1 cellular context compared by ENCODE assay signal in the genomic region with DNA sequence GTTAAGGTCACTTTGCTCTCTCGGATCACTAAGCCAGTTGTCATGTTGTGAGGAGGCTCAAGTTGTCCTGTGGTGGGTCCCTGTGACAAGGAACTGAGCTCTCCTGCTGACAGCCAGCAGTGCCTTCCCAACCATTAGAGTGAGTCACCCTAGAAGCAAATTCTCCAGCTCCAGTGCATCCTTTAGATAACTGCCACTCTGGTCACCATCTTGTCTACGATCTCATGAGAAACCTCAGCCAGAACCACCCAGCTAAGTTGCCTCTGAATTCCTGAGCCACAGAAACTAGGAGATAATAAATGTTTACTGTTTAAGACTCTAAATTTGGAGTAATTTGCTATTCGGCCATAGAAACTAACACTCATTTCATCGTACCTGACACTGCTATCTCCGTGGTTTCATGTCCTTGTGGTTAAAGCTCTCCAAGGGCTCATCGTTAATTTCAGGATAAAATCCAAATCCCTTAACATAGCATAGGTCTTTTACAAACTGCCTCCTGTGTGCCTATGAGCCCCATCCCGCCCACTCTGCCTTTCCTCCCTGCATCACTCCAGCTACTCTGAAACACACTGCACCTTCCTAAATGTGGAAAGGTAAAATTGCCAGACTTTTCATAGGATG.
TF ChIP-seq lines count a peak whose summit lies in the region.

No MANE protein-coding gene starts in this region.

TF ChIP-seq in K562, 482 proteins besides CTCF, POLR2A, EP300 and RAD21 (continued from another document and continues in another):
- TF ChIP-seq, protein P1, sequence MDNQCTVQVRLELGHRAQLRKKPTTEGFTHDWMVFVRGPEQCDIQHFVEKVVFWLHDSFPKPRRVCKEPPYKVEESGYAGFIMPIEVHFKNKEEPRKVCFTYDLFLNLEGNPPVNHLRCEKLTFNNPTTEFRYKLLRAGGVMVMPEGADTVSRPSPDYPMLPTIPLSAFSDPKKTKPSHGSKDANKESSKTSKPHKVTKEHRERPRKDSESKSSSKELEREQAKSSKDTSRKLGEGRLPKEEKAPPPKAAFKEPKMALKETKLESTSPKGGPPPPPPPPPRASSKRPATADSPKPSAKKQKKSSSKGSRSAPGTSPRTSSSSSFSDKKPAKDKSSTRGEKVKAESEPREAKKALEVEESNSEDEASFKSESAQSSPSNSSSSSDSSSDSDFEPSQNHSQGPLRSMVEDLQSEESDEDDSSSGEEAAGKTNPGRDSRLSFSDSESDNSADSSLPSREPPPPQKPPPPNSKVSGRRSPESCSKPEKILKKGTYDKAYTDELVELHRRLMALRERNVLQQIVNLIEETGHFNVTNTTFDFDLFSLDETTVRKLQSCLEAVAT (IDR thresholded peaks at IDR 0.05): peak in 1 of 2 experiments; percentile 43; a peak in 1 of 4 replicates
- TF ChIP-seq ZNF197 (CRISPR knock-in tag; IDR thresholded peaks at IDR 0.05; ENCODE audit: low read depth): no peak
- no peak for TF ChIP-seq RBM14 (IDR thresholded peaks at IDR 0.05; ENCODE audit: borderline replicate concordance, insufficient read depth, low read depth, low read length)
- peak; percentile 53; the same call in 1 of the 2 replicates for TF ChIP-seq BCOR (IDR thresholded peaks at IDR 0.05)
- no peak for TF ChIP-seq PHF20 (IDR thresholded peaks at IDR 0.05; ENCODE audit: partially characterized antibody)
- no peak for TF ChIP-seq HNRNPL (IDR thresholded peaks at IDR 0.05; ENCODE audit: low read depth, low read length)
- TF ChIP-seq ZNF668 (CRISPR knock-in tag; IDR thresholded peaks at IDR 0.05): no peak
- no peak for TF ChIP-seq HNRNPUL1 (IDR thresholded peaks at IDR 0.05; ENCODE audit: low read length)
- no peak for TF ChIP-seq SETDB1 (IDR thresholded peaks at IDR 0.05; ENCODE audit: low read length)
- peak; percentile 46; the same call in 1 of the 2 replicates for TF ChIP-seq SP1 (CRISPR knock-in tag; IDR thresholded peaks at IDR 0.05)
- TF ChIP-seq CBX8 (IDR thresholded peaks at IDR 0.05; ENCODE audit: borderline replicate concordance, extremely low read depth, low read depth, low read length, poor library complexity, severe bottlenecking): no peak
- no peak for TF ChIP-seq RAD51 (IDR thresholded peaks at IDR 0.05; ENCODE audit: borderline replicate concordance, low read depth)
- TF ChIP-seq PTBP1 (IDR thresholded peaks at IDR 0.05; ENCODE audit: low read depth, low read length): no peak
- TF ChIP-seq ZNF445 (CRISPR knock-in tag; IDR thresholded peaks at IDR 0.05; ENCODE audit: low read depth): no peak
- no peak for TF ChIP-seq MAFG (tag; conservative IDR thresholded peaks at IDR 0.05)
- TF ChIP-seq ILF3 (IDR thresholded peaks at IDR 0.05; ENCODE audit: borderline replicate concordance): no peak
- no peak for TF ChIP-seq RBM22 (IDR thresholded peaks at IDR 0.05; ENCODE audit: low read depth, low read length, poor library complexity, severe bottlenecking)
- TF ChIP-seq EGR1 (conservative IDR thresholded peaks at IDR 0.05): peak; percentile 34; the same call in 1 of the 2 replicates
- no peak for TF ChIP-seq NR4A1 (CRISPR knock-in tag; IDR thresholded peaks at IDR 0.05)
- no peak for TF ChIP-seq NR4A1 (tag; IDR thresholded peaks at IDR 0.05)
- no peak for TF ChIP-seq RBM15 (IDR thresholded peaks at IDR 0.05; ENCODE audit: insufficient read depth, low read length)
- 0 out of 2 replicates have a peak, but pooled peaks have one; percentile 32 for TF ChIP-seq LEF1 (IDR thresholded peaks at IDR 0.05)
- TF ChIP-seq, protein P2, sequence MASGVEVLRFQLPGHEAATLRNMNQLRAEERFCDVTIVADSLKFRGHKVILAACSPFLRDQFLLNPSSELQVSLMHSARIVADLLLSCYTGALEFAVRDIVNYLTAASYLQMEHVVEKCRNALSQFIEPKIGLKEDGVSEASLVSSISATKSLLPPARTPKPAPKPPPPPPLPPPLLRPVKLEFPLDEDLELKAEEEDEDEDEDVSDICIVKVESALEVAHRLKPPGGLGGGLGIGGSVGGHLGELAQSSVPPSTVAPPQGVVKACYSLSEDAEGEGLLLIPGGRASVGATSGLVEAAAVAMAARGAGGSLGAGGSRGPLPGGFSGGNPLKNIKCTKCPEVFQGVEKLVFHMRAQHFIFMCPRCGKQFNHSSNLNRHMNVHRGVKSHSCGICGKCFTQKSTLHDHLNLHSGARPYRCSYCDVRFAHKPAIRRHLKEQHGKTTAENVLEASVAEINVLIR (CRISPR knock-in tag; IDR thresholded peaks at IDR 0.05): no peak
- peak in 1 of 2 experiments; percentile 92 for TF ChIP-seq NCOA2 (IDR thresholded peaks at IDR 0.05; ENCODE audit: partially characterized antibody in 2 of 2)
- TF ChIP-seq NRF1 (conservative IDR thresholded peaks at IDR 0.05 in 1 of 2, IDR thresholded peaks at IDR 0.05 in 1 of 2): no peak
- no peak for TF ChIP-seq EWSR1 (IDR thresholded peaks at IDR 0.05; ENCODE audit: borderline replicate concordance, low read depth, partially characterized antibody)
- no peak for TF ChIP-seq ZNF589 (CRISPR knock-in tag; IDR thresholded peaks at IDR 0.05; ENCODE audit: low read depth)
- TF ChIP-seq YBX1 (IDR thresholded peaks at IDR 0.05): no peak
- no peak for TF ChIP-seq JUNB (CRISPR knock-in tag; conservative IDR thresholded peaks at IDR 0.05)
- peak; percentile 0; the same call in 1 of the 2 replicates for TF ChIP-seq NFE2 (IDR thresholded peaks at IDR 0.05; ENCODE audit: low read depth)
- TF ChIP-seq MED1 (CRISPR knock-in tag; IDR thresholded peaks at IDR 0.05; ENCODE audit: borderline replicate concordance): no peak
- TF ChIP-seq HEY1 (CRISPR knock-in tag; IDR thresholded peaks at IDR 0.05; ENCODE audit: borderline replicate concordance): no peak
- TF ChIP-seq, protein P3, sequence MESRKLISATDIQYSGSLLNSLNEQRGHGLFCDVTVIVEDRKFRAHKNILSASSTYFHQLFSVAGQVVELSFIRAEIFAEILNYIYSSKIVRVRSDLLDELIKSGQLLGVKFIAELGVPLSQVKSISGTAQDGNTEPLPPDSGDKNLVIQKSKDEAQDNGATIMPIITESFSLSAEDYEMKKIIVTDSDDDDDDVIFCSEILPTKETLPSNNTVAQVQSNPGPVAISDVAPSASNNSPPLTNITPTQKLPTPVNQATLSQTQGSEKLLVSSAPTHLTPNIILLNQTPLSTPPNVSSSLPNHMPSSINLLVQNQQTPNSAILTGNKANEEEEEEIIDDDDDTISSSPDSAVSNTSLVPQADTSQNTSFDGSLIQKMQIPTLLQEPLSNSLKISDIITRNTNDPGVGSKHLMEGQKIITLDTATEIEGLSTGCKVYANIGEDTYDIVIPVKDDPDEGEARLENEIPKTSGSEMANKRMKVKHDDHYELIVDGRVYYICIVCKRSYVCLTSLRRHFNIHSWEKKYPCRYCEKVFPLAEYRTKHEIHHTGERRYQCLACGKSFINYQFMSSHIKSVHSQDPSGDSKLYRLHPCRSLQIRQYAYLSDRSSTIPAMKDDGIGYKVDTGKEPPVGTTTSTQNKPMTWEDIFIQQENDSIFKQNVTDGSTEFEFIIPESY (CRISPR knock-in tag; IDR thresholded peaks at IDR 0.05): 0 out of 2 replicates have a peak, but pooled peaks have one; percentile 4
- TF ChIP-seq L3MBTL2 (IDR thresholded peaks at IDR 0.05): no peak
- no peak for TF ChIP-seq CBX2 (IDR thresholded peaks at IDR 0.05; ENCODE audit: insufficient read depth, low read length, poor library complexity, severe bottlenecking)
- TF ChIP-seq, protein P4, sequence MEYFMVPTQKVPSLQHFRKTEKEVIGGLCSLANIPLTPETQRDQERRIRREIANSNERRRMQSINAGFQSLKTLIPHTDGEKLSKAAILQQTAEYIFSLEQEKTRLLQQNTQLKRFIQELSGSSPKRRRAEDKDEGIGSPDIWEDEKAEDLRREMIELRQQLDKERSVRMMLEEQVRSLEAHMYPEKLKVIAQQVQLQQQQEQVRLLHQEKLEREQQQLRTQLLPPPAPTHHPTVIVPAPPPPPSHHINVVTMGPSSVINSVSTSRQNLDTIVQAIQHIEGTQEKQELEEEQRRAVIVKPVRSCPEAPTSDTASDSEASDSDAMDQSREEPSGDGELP (CRISPR knock-in tag; IDR thresholded peaks at IDR 0.05; ENCODE audit: borderline replicate concordance): peak; percentile 62; the same call in 1 of the 2 replicates
- TF ChIP-seq, protein P5, sequence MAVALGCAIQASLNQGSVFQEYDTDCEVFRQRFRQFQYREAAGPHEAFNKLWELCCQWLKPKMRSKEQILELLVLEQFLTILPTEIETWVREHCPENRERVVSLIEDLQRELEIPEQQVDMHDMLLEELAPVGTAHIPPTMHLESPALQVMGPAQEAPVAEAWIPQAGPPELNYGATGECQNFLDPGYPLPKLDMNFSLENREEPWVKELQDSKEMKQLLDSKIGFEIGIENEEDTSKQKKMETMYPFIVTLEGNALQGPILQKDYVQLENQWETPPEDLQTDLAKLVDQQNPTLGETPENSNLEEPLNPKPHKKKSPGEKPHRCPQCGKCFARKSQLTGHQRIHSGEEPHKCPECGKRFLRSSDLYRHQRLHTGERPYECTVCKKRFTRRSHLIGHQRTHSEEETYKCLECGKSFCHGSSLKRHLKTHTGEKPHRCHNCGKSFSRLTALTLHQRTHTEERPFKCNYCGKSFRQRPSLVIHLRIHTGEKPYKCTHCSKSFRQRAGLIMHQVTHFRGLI (CRISPR knock-in tag; IDR thresholded peaks at IDR 0.05): no peak
- TF ChIP-seq CAMTA2 (CRISPR knock-in tag; conservative IDR thresholded peaks at IDR 0.05): no peak
- TF ChIP-seq GABPB2 (CRISPR knock-in tag; conservative IDR thresholded peaks at IDR 0.05): no peak
- peak; percentile 91 to 92 for TF ChIP-seq KDM1A (IDR thresholded peaks at IDR 0.05)
- TF ChIP-seq, protein P6, sequence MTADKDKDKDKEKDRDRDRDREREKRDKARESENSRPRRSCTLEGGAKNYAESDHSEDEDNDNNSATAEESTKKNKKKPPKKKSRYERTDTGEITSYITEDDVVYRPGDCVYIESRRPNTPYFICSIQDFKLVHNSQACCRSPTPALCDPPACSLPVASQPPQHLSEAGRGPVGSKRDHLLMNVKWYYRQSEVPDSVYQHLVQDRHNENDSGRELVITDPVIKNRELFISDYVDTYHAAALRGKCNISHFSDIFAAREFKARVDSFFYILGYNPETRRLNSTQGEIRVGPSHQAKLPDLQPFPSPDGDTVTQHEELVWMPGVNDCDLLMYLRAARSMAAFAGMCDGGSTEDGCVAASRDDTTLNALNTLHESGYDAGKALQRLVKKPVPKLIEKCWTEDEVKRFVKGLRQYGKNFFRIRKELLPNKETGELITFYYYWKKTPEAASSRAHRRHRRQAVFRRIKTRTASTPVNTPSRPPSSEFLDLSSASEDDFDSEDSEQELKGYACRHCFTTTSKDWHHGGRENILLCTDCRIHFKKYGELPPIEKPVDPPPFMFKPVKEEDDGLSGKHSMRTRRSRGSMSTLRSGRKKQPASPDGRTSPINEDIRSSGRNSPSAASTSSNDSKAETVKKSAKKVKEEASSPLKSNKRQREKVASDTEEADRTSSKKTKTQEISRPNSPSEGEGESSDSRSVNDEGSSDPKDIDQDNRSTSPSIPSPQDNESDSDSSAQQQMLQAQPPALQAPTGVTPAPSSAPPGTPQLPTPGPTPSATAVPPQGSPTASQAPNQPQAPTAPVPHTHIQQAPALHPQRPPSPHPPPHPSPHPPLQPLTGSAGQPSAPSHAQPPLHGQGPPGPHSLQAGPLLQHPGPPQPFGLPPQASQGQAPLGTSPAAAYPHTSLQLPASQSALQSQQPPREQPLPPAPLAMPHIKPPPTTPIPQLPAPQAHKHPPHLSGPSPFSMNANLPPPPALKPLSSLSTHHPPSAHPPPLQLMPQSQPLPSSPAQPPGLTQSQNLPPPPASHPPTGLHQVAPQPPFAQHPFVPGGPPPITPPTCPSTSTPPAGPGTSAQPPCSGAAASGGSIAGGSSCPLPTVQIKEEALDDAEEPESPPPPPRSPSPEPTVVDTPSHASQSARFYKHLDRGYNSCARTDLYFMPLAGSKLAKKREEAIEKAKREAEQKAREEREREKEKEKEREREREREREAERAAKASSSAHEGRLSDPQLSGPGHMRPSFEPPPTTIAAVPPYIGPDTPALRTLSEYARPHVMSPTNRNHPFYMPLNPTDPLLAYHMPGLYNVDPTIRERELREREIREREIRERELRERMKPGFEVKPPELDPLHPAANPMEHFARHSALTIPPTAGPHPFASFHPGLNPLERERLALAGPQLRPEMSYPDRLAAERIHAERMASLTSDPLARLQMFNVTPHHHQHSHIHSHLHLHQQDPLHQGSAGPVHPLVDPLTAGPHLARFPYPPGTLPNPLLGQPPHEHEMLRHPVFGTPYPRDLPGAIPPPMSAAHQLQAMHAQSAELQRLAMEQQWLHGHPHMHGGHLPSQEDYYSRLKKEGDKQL (CRISPR knock-in tag; IDR thresholded peaks at IDR 0.05; ENCODE audit: borderline replicate concordance): no peak
- no peak for TF ChIP-seq ZNF699 (CRISPR knock-in tag; IDR thresholded peaks at IDR 0.05; ENCODE audit: insufficient replicate concordance)
- TF ChIP-seq SIRT6 (IDR thresholded peaks at IDR 0.05; ENCODE audit: low read depth, low read length): no peak
- TF ChIP-seq KAT2B (IDR thresholded peaks at IDR 0.05; ENCODE audit: low read depth, low read length): no peak
- TF ChIP-seq, protein P7, sequence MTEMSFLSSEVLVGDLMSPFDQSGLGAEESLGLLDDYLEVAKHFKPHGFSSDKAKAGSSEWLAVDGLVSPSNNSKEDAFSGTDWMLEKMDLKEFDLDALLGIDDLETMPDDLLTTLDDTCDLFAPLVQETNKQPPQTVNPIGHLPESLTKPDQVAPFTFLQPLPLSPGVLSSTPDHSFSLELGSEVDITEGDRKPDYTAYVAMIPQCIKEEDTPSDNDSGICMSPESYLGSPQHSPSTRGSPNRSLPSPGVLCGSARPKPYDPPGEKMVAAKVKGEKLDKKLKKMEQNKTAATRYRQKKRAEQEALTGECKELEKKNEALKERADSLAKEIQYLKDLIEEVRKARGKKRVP (CRISPR knock-in tag; IDR thresholded peaks at IDR 0.05): no peak
- TF ChIP-seq BCL6 (CRISPR knock-in tag; IDR thresholded peaks at IDR 0.05): no peak
- peak; percentile 88 for TF ChIP-seq JUND (IDR thresholded peaks at IDR 0.05; ENCODE audit: borderline replicate concordance, low read depth, low read length)
- peak; percentile 93; the same call in 2 of the 3 replicates for TF ChIP-seq JUND (tag; IDR thresholded peaks at IDR 0.05; ENCODE audit: borderline replicate concordance, low read depth, low read length)
- no peak for TF ChIP-seq ZBTB8A (IDR thresholded peaks at IDR 0.05; ENCODE audit: partially characterized antibody)
- peak; percentile 76 for TF ChIP-seq HDAC3 (IDR thresholded peaks at IDR 0.05; ENCODE audit: borderline replicate concordance, partially characterized antibody)
- no peak for TF ChIP-seq IFI16 (CRISPR knock-in tag; IDR thresholded peaks at IDR 0.05)
- TF ChIP-seq ZNF143 (CRISPR knock-in tag; IDR thresholded peaks at IDR 0.05): no peak
- TF ChIP-seq, protein P8, sequence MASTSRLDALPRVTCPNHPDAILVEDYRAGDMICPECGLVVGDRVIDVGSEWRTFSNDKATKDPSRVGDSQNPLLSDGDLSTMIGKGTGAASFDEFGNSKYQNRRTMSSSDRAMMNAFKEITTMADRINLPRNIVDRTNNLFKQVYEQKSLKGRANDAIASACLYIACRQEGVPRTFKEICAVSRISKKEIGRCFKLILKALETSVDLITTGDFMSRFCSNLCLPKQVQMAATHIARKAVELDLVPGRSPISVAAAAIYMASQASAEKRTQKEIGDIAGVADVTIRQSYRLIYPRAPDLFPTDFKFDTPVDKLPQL (IDR thresholded peaks at IDR 0.05; ENCODE audit: extremely low read depth, insufficient read length): no peak
- TF ChIP-seq ZNF282 (CRISPR knock-in tag; IDR thresholded peaks at IDR 0.05): no peak
- peak; percentile 13; the same call in 1 of the 2 replicates for TF ChIP-seq BHLHE40 (IDR thresholded peaks at IDR 0.05; ENCODE audit: low read length)
- TF ChIP-seq BRD9 (IDR thresholded peaks at IDR 0.05; ENCODE audit: low read depth, partially characterized antibody): no peak
